11 cellular contexts compared by ENCODE assay signal in genomic region chr3:12560505-12561188, GRCh38. TPM values are rescaled to one million over a fixed set of nuclear protein-coding genes. Genes with fewer than 3 reads are reported as not detected.
DNase-seq lines count a peak whose midpoint lies in the region; ATAC-seq, FAIRE-seq and TF ChIP-seq lines count a peak whose summit lies in the region.
"Had no signal": no experiment of that assay in that cellular context is flagged by ENCODE, and none has a peak within 500 bp of the region (broad histone marks: within the 10 kb centered on the region; RNA-seq: fewer than 3 reads in every experiment).

No MANE protein-coding gene starts in this region.

- H3K4me3 ChIP-seq in BLaER1 treated with 17β-estradiol and CSF1 and Interleukin-3, amounts not matched to agents 10 nM and 100 nM, result no peak overlapping the region
- no peak overlapping the region for H3K4me3 ChIP-seq in astrocyte (ENCODE audit: insufficient read depth, low read depth, low read length)
- H3K4me3 ChIP-seq in coronary artery, result no peak overlapping the region

- H3K4me2 ChIP-seq in BLaER1 treated with 17β-estradiol and CSF1 and Interleukin-3, amounts not matched to agents 10 nM and 100 nM, result peak overlapping the region; percentile 79 to 98 (median 90)
- H3K4me2 ChIP-seq in astrocyte (ENCODE audit: low read length), result no peak overlapping the region

- peaks cover 1 to 20% (median 14%) of the 10 kb centered on the region in 11 experiments for H3K36me3 ChIP-seq in BLaER1 treated with 17β-estradiol and CSF1 and Interleukin-3, amounts not matched to agents 10 nM and 100 nM
- no peaks in the 10 kb centered on the region for H3K36me3 ChIP-seq in astrocyte (ENCODE audit: insufficient read depth, low read length)

- no peak overlapping the region for H3K4me3 Mint-ChIP-seq in astrocyte (ENCODE audit: unreplicated experiment)

- H2AFZ ChIP-seq in astrocyte (ENCODE audit: low read depth, low read length), result no peak overlapping the region

- peak overlapping the region; percentile 36 for H3K27ac Mint-ChIP-seq in astrocyte (ENCODE audit: unreplicated experiment)

- TF ChIP-seq CTCF in astrocyte (IDR thresholded peaks at IDR 0.05; ENCODE audit: insufficient read depth, low read depth, low read length) (no peak), coronary artery (IDR thresholded peaks at IDR 0.05) (no peak)

- H3K4me1 ChIP-seq in BLaER1 treated with 17β-estradiol and CSF1 and Interleukin-3, amounts not matched to agents 10 nM and 100 nM, result peaks cover 44 to 53% (median 47%) of the 10 kb centered on the region in 10 experiments
- peaks cover 11% of the 10 kb centered on the region for H3K4me1 ChIP-seq in astrocyte (ENCODE audit: insufficient read depth, low read length)

- peaks cover 4 to 13% (median 11%) of the 10 kb centered on the region in 11 experiments for H3K9me3 ChIP-seq in BLaER1 treated with 17β-estradiol and CSF1 and Interleukin-3, amounts not matched to agents 10 nM and 100 nM (replicated peaks in 1 of 11)
- no peaks in the 10 kb centered on the region for H3K9me3 ChIP-seq in astrocyte (ENCODE audit: insufficient read depth, low read depth, low read length)

- peak overlapping the region in 7 of 11 experiments; percentile 2 to 59 (median 22); a peak in 8 of 22 replicates for H3K9ac ChIP-seq in BLaER1 treated with 17β-estradiol and CSF1 and Interleukin-3, amounts not matched to agents 10 nM and 100 nM
- no peak overlapping the region for H3K9ac ChIP-seq in astrocyte (ENCODE audit: low read length)

- TF ChIP-seq POLR2A in erythroblast (IDR thresholded peaks at IDR 0.05; ENCODE audit: low read length), result no peak

- H3K27me3 ChIP-seq in BLaER1 treated with 17β-estradiol and CSF1 and Interleukin-3, amounts not matched to agents 10 nM and 100 nM, result peaks cover 0 to 3% (median 0%) of the 10 kb centered on the region in 11 experiments; a peak in 3 of 22 replicates
- no peaks in the 10 kb centered on the region for H3K27me3 ChIP-seq in astrocyte (ENCODE audit: insufficient read depth, low read length)

- H3K4me1 Mint-ChIP-seq in astrocyte (ENCODE audit: low read depth, unreplicated experiment), result peaks cover 45% of the 10 kb centered on the region

- peak; percentile 33 for ATAC-seq in GM19043 (IDR thresholded peaks at IDR 0.05; ENCODE audit: low read depth, unreplicated experiment)
- ATAC-seq in HG03354 (IDR thresholded peaks at IDR 0.05; ENCODE audit: poor library complexity, severe bottlenecking, unreplicated experiment), result peak; percentile 37

- H4K20me1 ChIP-seq in BLaER1 treated with 17β-estradiol and CSF1 and Interleukin-3, amounts not matched to agents 10 nM and 100 nM, result peaks cover 50 to 85% (median 76%) of the 10 kb centered on the region in 11 experiments; a peak in 21 of 22 replicates
- peaks cover 73% of the 10 kb centered on the region for H4K20me1 ChIP-seq in astrocyte (ENCODE audit: insufficient read depth, low read length)

- H3K79me2 ChIP-seq in astrocyte (ENCODE audit: insufficient read depth, low read length), result peaks cover 84% of the 10 kb centered on the region

- DNase-seq in astrocyte (ENCODE audit: low read depth) (no peak), erythroblast (lab: John Stamatoyannopoulos, UW) (no peak), OCI-M2 (lab: John Stamatoyannopoulos, UW; ENCODE audit: unreplicated experiment) (no peak), coronary artery (ENCODE audit: low spot score) (no peak)
- DNase-seq in activated CD8-positive, alpha-beta memory T cell treated with anti-CD3 and anti-CD28 coated beads, Interleukin-2, amount 50 U/mL, for 4 hours, result no peak
- DNase-seq: NCI-H2081 had no signal

- no peaks in the 10 kb centered on the region for H3K9me3 Mint-ChIP-seq in astrocyte (ENCODE audit: unreplicated experiment)

- H3K27me3 Mint-ChIP-seq in astrocyte (ENCODE audit: low read depth, unreplicated experiment), result no peaks in the 10 kb centered on the region

- peak overlapping the region in 5 of 11 experiments; percentile 26 to 63 (median 51); a peak in 8 of 22 replicates for H3K27ac ChIP-seq in BLaER1 treated with 17β-estradiol and CSF1 and Interleukin-3, amounts not matched to agents 10 nM and 100 nM
- H3K27ac ChIP-seq in astrocyte (ENCODE audit: low read depth, low read length) (no peak overlapping the region), coronary artery (no peak overlapping the region)

- FAIRE-seq in astrocyte (lab: Jason Lieb, UNC), result no peak
- FAIRE-seq: H1, TTC549 had no signal

- peaks cover 2% of the 10 kb centered on the region for H3K36me3 Mint-ChIP-seq in astrocyte (ENCODE audit: low read depth, unreplicated experiment)

RNA-seq across cellular contexts. Expression of gene MKRN2, which starts 3.8 kb away (rescaled TPM):
- 36.7 and 38.2 TPM in 2 replicates for total RNA-seq in astrocyte

RNA-seq across cellular contexts. Expression of gene MKRN2OS, which starts 15.3 kb away (rescaled TPM):
- 0.25 TPM in 1 of 2 replicates, not detected in the other for total RNA-seq in astrocyte
